Comparison of ENCODE assay signal across 1 cellular context in the genomic region with DNA sequence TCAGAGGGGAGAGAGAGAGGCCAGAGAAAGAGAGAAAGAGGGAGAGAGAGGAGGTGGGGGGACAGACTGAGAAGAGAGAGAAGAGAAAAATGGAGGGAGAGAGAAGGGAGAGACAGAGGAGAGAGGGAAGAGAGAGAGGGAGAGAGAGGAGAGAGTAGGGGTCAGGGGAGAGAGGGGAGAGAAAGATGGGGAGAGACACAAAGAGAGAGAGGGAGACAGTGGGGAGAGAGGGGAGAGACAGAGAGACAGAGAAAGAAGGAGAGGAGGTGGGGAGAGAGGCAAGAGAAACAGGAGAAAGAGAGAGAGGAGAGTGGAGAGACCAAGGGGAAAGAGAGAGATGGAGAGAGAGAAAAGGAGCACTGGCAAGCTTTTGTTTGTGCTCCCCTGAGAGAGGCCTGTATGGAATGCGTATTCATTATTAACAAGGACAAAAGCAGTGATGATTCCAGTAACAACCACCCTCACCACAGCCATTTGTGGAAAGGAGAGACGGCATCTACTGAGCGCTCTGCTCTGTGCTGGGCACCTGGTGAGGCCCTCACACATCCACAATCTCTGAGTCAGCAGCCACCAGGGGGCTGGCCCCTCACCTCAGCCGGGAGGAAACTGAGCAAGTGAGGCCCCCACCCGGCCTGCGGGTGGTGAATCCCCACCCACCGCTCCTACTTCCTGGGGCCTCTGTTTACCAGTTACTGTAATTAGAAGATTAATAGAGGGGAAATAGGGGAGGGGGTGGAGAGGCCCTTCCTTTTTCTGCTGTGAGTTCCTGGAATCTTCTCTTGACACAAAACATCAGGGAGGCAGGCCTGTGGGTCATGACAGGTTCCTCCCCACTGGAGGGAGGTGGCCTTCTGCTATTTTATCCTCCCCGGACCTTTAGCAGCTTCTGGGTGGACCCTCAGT.
A peak's percentile ranks its signal among the peaks of the same experiment; 100 is the strongest.
TF ChIP-seq lines count a peak whose summit lies in the region.

No MANE protein-coding gene starts in this region.

TF ChIP-seq in K562, 482 proteins besides CTCF, POLR2A, EP300 and RAD21 (continued from another document and continues in another):
- TF ChIP-seq, protein P1, sequence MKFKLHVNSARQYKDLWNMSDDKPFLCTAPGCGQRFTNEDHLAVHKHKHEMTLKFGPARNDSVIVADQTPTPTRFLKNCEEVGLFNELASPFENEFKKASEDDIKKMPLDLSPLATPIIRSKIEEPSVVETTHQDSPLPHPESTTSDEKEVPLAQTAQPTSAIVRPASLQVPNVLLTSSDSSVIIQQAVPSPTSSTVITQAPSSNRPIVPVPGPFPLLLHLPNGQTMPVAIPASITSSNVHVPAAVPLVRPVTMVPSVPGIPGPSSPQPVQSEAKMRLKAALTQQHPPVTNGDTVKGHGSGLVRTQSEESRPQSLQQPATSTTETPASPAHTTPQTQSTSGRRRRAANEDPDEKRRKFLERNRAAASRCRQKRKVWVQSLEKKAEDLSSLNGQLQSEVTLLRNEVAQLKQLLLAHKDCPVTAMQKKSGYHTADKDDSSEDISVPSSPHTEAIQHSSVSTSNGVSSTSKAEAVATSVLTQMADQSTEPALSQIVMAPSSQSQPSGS (CRISPR knock-in tag; IDR thresholded peaks at IDR 0.05), result no peak
- TF ChIP-seq, protein P2, sequence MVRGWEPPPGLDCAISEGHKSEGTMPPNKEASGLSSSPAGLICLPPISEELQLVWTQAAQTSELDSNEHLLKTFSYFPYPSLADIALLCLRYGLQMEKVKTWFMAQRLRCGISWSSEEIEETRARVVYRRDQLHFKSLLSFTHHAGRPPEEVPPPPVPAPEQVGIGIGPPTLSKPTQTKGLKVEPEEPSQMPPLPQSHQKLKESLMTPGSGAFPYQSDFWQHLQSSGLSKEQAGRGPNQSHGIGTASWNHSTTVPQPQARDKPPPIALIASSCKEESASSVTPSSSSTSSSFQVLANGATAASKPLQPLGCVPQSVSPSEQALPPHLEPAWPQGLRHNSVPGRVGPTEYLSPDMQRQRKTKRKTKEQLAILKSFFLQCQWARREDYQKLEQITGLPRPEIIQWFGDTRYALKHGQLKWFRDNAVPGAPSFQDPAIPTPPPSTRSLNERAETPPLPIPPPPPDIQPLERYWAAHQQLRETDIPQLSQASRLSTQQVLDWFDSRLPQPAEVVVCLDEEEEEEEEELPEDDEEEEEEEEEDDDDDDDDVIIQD (CRISPR knock-in tag; IDR thresholded peaks at IDR 0.05), result no peak
- no peak for TF ChIP-seq MECOM (CRISPR knock-in tag; IDR thresholded peaks at IDR 0.05)
- TF ChIP-seq DACH1 (IDR thresholded peaks at IDR 0.05; ENCODE audit: partially characterized antibody), result no peak
- TF ChIP-seq SNIP1 (IDR thresholded peaks at IDR 0.05; ENCODE audit: low read depth), result 0 out of 2 replicates have a peak, but pooled peaks have one; percentile 44
- TF ChIP-seq, protein P3, sequence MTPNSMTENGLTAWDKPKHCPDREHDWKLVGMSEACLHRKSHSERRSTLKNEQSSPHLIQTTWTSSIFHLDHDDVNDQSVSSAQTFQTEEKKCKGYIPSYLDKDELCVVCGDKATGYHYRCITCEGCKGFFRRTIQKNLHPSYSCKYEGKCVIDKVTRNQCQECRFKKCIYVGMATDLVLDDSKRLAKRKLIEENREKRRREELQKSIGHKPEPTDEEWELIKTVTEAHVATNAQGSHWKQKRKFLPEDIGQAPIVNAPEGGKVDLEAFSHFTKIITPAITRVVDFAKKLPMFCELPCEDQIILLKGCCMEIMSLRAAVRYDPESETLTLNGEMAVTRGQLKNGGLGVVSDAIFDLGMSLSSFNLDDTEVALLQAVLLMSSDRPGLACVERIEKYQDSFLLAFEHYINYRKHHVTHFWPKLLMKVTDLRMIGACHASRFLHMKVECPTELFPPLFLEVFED (CRISPR knock-in tag; conservative IDR thresholded peaks at IDR 0.05), result peak; percentile 91
- TF ChIP-seq, protein P4, sequence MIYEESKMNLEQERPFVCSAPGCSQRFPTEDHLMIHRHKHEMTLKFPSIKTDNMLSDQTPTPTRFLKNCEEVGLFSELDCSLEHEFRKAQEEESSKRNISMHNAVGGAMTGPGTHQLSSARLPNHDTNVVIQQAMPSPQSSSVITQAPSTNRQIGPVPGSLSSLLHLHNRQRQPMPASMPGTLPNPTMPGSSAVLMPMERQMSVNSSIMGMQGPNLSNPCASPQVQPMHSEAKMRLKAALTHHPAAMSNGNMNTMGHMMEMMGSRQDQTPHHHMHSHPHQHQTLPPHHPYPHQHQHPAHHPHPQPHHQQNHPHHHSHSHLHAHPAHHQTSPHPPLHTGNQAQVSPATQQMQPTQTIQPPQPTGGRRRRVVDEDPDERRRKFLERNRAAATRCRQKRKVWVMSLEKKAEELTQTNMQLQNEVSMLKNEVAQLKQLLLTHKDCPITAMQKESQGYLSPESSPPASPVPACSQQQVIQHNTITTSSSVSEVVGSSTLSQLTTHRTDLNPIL (CRISPR knock-in tag; IDR thresholded peaks at IDR 0.05), result no peak
- TF ChIP-seq, protein P5, sequence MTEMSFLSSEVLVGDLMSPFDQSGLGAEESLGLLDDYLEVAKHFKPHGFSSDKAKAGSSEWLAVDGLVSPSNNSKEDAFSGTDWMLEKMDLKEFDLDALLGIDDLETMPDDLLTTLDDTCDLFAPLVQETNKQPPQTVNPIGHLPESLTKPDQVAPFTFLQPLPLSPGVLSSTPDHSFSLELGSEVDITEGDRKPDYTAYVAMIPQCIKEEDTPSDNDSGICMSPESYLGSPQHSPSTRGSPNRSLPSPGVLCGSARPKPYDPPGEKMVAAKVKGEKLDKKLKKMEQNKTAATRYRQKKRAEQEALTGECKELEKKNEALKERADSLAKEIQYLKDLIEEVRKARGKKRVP (CRISPR knock-in tag; IDR thresholded peaks at IDR 0.05), result no peak
- TF ChIP-seq, protein P6, sequence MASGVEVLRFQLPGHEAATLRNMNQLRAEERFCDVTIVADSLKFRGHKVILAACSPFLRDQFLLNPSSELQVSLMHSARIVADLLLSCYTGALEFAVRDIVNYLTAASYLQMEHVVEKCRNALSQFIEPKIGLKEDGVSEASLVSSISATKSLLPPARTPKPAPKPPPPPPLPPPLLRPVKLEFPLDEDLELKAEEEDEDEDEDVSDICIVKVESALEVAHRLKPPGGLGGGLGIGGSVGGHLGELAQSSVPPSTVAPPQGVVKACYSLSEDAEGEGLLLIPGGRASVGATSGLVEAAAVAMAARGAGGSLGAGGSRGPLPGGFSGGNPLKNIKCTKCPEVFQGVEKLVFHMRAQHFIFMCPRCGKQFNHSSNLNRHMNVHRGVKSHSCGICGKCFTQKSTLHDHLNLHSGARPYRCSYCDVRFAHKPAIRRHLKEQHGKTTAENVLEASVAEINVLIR (CRISPR knock-in tag; IDR thresholded peaks at IDR 0.05), result no peak
- no peak for TF ChIP-seq ZNF146 (CRISPR knock-in tag; IDR thresholded peaks at IDR 0.05; ENCODE audit: unreplicated experiment)
- TF ChIP-seq TRIM28 (IDR thresholded peaks at IDR 0.05), result no peak
- TF ChIP-seq GATAD2A (IDR thresholded peaks at IDR 0.05), result peak; percentile 45; the same call in 1 of the 2 replicates
- no peak for TF ChIP-seq ZNF551 (CRISPR knock-in tag; IDR thresholded peaks at IDR 0.05)
- no peak for TF ChIP-seq SIX5 (IDR thresholded peaks at IDR 0.05; ENCODE audit: borderline replicate concordance in 1 of 2, insufficient read depth in 1 of 2, low read depth in 1 of 2, low read length in 2 of 2)
- TF ChIP-seq XRCC4 (IDR thresholded peaks at IDR 0.05; ENCODE audit: extremely low read depth, insufficient read depth, insufficient read length), result no peak
- TF ChIP-seq CBX3 (IDR thresholded peaks at IDR 0.05; ENCODE audit: borderline replicate concordance in 1 of 2, low read length in 2 of 2), result no peak
- no peak for TF ChIP-seq ZFP1 (CRISPR knock-in tag; IDR thresholded peaks at IDR 0.05)
- TF ChIP-seq, protein P7, sequence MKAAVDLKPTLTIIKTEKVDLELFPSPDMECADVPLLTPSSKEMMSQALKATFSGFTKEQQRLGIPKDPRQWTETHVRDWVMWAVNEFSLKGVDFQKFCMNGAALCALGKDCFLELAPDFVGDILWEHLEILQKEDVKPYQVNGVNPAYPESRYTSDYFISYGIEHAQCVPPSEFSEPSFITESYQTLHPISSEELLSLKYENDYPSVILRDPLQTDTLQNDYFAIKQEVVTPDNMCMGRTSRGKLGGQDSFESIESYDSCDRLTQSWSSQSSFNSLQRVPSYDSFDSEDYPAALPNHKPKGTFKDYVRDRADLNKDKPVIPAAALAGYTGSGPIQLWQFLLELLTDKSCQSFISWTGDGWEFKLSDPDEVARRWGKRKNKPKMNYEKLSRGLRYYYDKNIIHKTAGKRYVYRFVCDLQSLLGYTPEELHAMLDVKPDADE (conservative IDR thresholded peaks at IDR 0.05; ENCODE audit: control insufficient read depth, low read depth, low read length), result no peak
- no peak for TF ChIP-seq RUNX1 (IDR thresholded peaks at IDR 0.05; ENCODE audit: low read depth)
- no peak for TF ChIP-seq NFE2L1 (tag; IDR thresholded peaks at IDR 0.05; ENCODE audit: borderline replicate concordance, low read depth)
- no peak for TF ChIP-seq LCOR (CRISPR knock-in tag; IDR thresholded peaks at IDR 0.05)
- TF ChIP-seq, protein P8, sequence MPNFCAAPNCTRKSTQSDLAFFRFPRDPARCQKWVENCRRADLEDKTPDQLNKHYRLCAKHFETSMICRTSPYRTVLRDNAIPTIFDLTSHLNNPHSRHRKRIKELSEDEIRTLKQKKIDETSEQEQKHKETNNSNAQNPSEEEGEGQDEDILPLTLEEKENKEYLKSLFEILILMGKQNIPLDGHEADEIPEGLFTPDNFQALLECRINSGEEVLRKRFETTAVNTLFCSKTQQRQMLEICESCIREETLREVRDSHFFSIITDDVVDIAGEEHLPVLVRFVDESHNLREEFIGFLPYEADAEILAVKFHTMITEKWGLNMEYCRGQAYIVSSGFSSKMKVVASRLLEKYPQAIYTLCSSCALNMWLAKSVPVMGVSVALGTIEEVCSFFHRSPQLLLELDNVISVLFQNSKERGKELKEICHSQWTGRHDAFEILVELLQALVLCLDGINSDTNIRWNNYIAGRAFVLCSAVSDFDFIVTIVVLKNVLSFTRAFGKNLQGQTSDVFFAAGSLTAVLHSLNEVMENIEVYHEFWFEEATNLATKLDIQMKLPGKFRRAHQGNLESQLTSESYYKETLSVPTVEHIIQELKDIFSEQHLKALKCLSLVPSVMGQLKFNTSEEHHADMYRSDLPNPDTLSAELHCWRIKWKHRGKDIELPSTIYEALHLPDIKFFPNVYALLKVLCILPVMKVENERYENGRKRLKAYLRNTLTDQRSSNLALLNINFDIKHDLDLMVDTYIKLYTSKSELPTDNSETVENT (CRISPR knock-in tag; IDR thresholded peaks at IDR 0.05), result no peak
- TF ChIP-seq ARID2 (IDR thresholded peaks at IDR 0.05), result peak; percentile 40; the same call in 1 of the 2 replicates
- TF ChIP-seq, protein P9, sequence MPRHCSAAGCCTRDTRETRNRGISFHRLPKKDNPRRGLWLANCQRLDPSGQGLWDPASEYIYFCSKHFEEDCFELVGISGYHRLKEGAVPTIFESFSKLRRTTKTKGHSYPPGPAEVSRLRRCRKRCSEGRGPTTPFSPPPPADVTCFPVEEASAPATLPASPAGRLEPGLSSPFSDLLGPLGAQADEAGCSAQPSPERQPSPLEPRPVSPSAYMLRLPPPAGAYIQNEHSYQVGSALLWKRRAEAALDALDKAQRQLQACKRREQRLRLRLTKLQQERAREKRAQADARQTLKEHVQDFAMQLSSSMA (CRISPR knock-in tag; IDR thresholded peaks at IDR 0.05), result no peak
- no peak for TF ChIP-seq PHB2 (IDR thresholded peaks at IDR 0.05; ENCODE audit: low read depth)
- TF ChIP-seq, protein P10, sequence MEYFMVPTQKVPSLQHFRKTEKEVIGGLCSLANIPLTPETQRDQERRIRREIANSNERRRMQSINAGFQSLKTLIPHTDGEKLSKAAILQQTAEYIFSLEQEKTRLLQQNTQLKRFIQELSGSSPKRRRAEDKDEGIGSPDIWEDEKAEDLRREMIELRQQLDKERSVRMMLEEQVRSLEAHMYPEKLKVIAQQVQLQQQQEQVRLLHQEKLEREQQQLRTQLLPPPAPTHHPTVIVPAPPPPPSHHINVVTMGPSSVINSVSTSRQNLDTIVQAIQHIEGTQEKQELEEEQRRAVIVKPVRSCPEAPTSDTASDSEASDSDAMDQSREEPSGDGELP (CRISPR knock-in tag; IDR thresholded peaks at IDR 0.05; ENCODE audit: borderline replicate concordance), result no peak
- TF ChIP-seq PRPF4 (IDR thresholded peaks at IDR 0.05; ENCODE audit: insufficient read depth, low read depth, low read length, poor library complexity, severe bottlenecking), result no peak
- TF ChIP-seq RFX1 (IDR thresholded peaks at IDR 0.05), result no peak
- no peak for TF ChIP-seq TGIF2 (CRISPR knock-in tag; IDR thresholded peaks at IDR 0.05)
- TF ChIP-seq DPF2 (IDR thresholded peaks at IDR 0.05), result no peak; the same call in none of the 2 replicates
- TF ChIP-seq, protein P11, sequence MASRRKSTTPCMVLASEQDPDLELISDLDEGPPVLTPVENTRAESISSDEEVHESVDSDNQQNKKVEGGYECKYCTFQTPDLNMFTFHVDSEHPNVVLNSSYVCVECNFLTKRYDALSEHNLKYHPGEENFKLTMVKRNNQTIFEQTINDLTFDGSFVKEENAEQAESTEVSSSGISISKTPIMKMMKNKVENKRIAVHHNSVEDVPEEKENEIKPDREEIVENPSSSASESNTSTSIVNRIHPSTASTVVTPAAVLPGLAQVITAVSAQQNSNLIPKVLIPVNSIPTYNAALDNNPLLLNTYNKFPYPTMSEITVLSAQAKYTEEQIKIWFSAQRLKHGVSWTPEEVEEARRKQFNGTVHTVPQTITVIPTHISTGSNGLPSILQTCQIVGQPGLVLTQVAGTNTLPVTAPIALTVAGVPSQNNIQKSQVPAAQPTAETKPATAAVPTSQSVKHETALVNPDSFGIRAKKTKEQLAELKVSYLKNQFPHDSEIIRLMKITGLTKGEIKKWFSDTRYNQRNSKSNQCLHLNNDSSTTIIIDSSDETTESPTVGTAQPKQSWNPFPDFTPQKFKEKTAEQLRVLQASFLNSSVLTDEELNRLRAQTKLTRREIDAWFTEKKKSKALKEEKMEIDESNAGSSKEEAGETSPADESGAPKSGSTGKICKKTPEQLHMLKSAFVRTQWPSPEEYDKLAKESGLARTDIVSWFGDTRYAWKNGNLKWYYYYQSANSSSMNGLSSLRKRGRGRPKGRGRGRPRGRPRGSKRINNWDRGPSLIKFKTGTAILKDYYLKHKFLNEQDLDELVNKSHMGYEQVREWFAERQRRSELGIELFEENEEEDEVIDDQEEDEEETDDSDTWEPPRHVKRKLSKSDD (conservative IDR thresholded peaks at IDR 0.05; ENCODE audit: low read length), result no peak
- no peak for TF ChIP-seq TCF7 (IDR thresholded peaks at IDR 0.05; ENCODE audit: borderline replicate concordance)
- no peak for TF ChIP-seq ZNF239 (CRISPR knock-in tag; IDR thresholded peaks at IDR 0.05)
- TF ChIP-seq, protein P12, sequence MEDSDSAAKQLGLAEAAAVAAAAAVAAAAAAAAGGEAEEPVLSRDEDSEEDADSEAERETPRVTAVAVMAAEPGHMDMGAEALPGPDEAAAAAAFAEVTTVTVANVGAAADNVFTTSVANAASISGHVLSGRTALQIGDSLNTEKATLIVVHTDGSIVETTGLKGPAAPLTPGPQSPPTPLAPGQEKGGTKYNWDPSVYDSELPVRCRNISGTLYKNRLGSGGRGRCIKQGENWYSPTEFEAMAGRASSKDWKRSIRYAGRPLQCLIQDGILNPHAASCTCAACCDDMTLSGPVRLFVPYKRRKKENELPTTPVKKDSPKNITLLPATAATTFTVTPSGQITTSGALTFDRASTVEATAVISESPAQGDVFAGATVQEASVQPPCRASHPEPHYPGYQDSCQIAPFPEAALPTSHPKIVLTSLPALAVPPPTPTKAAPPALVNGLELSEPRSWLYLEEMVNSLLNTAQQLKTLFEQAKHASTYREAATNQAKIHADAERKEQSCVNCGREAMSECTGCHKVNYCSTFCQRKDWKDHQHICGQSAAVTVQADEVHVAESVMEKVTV (CRISPR knock-in tag; IDR thresholded peaks at IDR 0.05), result no peak
- no peak for TF ChIP-seq ZNF584 (CRISPR knock-in tag; IDR thresholded peaks at IDR 0.05; ENCODE audit: low read depth)
- no peak for TF ChIP-seq NFE2 (IDR thresholded peaks at IDR 0.05; ENCODE audit: low read depth)
- no peak for TF ChIP-seq HNRNPH1 (optimal IDR thresholded peaks at IDR 0.05; ENCODE audit: low read depth, low read length)
- no peak for TF ChIP-seq NEUROD1 (IDR thresholded peaks at IDR 0.05; ENCODE audit: borderline replicate concordance, low read depth, low read length, partially characterized antibody)
- TF ChIP-seq KLF13 (tag; IDR thresholded peaks at IDR 0.05; ENCODE audit: borderline replicate concordance, low read depth), result no peak
- no peak for TF ChIP-seq NCOA1 (IDR thresholded peaks at IDR 0.05; ENCODE audit: low read depth)
- TF ChIP-seq SUPT5H (IDR thresholded peaks at IDR 0.05), result peak; percentile 47
